21 cellular contexts compared by ENCODE assay signal in genomic region chr4:82630079-82630478, GRCh38.
"Had no signal": no experiment of that assay in that cellular context is flagged by ENCODE, and none has a peak within 500 bp of the region (broad histone marks: within the 10 kb centered on the region; RNA-seq: fewer than 3 reads in every experiment).

No MANE protein-coding gene starts in this region.

- H3K4me1 ChIP-seq: gastrocnemius medialis, left lung, parathyroid adenoma, right atrium auricular region had no signal

- H3K4me3 ChIP-seq: gastrocnemius medialis, left lung, mucosa of descending colon, right atrium auricular region, skin epidermis had no signal

- H3K27me3 ChIP-seq: brain microvascular endothelial cell, gastrocnemius medialis, left lung, right atrium auricular region had no signal

- H3K9me3 ChIP-seq: gastrocnemius medialis, left lung, mucosa of descending colon, right atrium auricular region had no signal

- H3K27ac ChIP-seq: brain microvascular endothelial cell, gastrocnemius medialis, left lung, parathyroid adenoma, right atrium auricular region, skin epidermis had no signal

- DNase-seq: activated CD4-positive, alpha-beta T cell treated with anti-CD3 and anti-CD28 coated beads, Interleukin-2, amount 10 ng/mL, durations not matched to agents 24 days and 14 days; activated CD4-positive, CD25-positive, alpha-beta regulatory T cell; activated CD8-positive, alpha-beta memory T cell treated with anti-CD3 and anti-CD28 coated beads, Interleukin-2, amount 50 U/mL, for 4 hours; activated CD8-positive, alpha-beta T cell treated with anti-CD3 and anti-CD28 coated beads, Interleukin-2, amount 10 ng/mL, durations not matched to agents 7 days and 5 days; activated effector memory CD4-positive, alpha-beta T cell treated with anti-CD3 and anti-CD28 coated beads, Interleukin-2, amount 50 U/mL, for 16 hours; activated T-cell treated with anti-CD3 and anti-CD28 coated beads, Interleukin-2, amount 50 U/mL, for 48 hours; brain microvascular endothelial cell; effector memory CD4-positive, alpha-beta T cell; gastrocnemius medialis; left lung; mammary epithelial cell; mucosa of descending colon; naive thymus-derived CD4-positive, alpha-beta T cell; stimulated activated CD4-positive, alpha-beta T cell treated with anti-CD3 and anti-CD28 coated beads, Interleukin-15, amount 100 ng/mL, for 24 hours; stimulated activated CD4-positive, alpha-beta T cell treated with anti-CD3 and anti-CD28 coated beads, Interleukin-4, amount 100 ng/mL, for 1 hour; stimulated activated naive CD4-positive, alpha-beta T cell; SW 1271 had no signal

- ATAC-seq: activated CD8-positive, alpha-beta T cell treated with anti-CD3 and anti-CD28 coated beads, Interleukin-2, amount 10 ng/mL, durations not matched to agents 7 days and 5 days; activated naive CD4-positive, alpha-beta T cell treated with anti-CD3 and anti-CD28 coated beads, Interleukin-2, amount 50 U/mL, for 72 hours; gastrocnemius medialis; left lung; mucosa of descending colon; naive thymus-derived CD4-positive, alpha-beta T cell had no signal

- H3K36me3 ChIP-seq: brain microvascular endothelial cell, gastrocnemius medialis, left lung, right atrium auricular region had no signal
